ENCODE assay signal across 1 cellular context in genomic region chr6:43635387-43636311, GRCh38.
A peak's percentile ranks its signal among the peaks of the same experiment; 100 is the strongest.
TF ChIP-seq lines count a peak whose summit lies in the region.

Gene MAD2L1BP, plus strand, starts transcription at chr6:43635840. Its CDS starts 36 bp downstream, at chr6:43635876.

TF ChIP-seq in K562, 482 proteins besides CTCF, POLR2A, EP300 and RAD21 (continued from another document and continues in another):
- TF ChIP-seq HLTF (IDR thresholded peaks at IDR 0.05), result no peak; the same call in 1 of the 2 replicates
- no peak for TF ChIP-seq BRF1 (IDR thresholded peaks at IDR 0.05; ENCODE audit: borderline replicate concordance, extremely low read depth, insufficient read length)
- TF ChIP-seq SLC30A9 (CRISPR knock-in tag; IDR thresholded peaks at IDR 0.05), result no peak
- TF ChIP-seq HOXB6 (CRISPR knock-in tag; IDR thresholded peaks at IDR 0.05; ENCODE audit: borderline replicate concordance), result no peak
- TF ChIP-seq ZNF583 (CRISPR knock-in tag; IDR thresholded peaks at IDR 0.05), result peak; percentile 82
- no peak for TF ChIP-seq PTRF (tag; IDR thresholded peaks at IDR 0.05)
- TF ChIP-seq PTBP1 (IDR thresholded peaks at IDR 0.05; ENCODE audit: low read depth, low read length), result peak; percentile 86; the same call in 1 of the 2 replicates
- TF ChIP-seq FOXJ2 (tag; IDR thresholded peaks at IDR 0.05), result peak; percentile 44; the same call in 1 of the 2 replicates
- TF ChIP-seq CTBP1 (IDR thresholded peaks at IDR 0.05; ENCODE audit: borderline replicate concordance), result peak; percentile 82
- peak; percentile 65; the same call in 1 of the 2 replicates for TF ChIP-seq DNMT1 (IDR thresholded peaks at IDR 0.05)
- no peak for TF ChIP-seq ZNF445 (CRISPR knock-in tag; IDR thresholded peaks at IDR 0.05; ENCODE audit: low read depth)
- peak; percentile 72; the same call in 1 of the 2 replicates for TF ChIP-seq SMARCA4 (IDR thresholded peaks at IDR 0.05)
- TF ChIP-seq ZNF274 (IDR thresholded peaks at IDR 0.05; ENCODE audit: borderline replicate concordance, low read depth, low read length), result no peak
- TF ChIP-seq THAP7 (CRISPR knock-in tag; IDR thresholded peaks at IDR 0.05), result peak; percentile 57; the same call in 1 of the 2 replicates
- TF ChIP-seq SMAD4 (CRISPR knock-in tag; conservative IDR thresholded peaks at IDR 0.05), result peak; percentile 95
- TF ChIP-seq GTF3C2 (IDR thresholded peaks at IDR 0.05; ENCODE audit: borderline replicate concordance, extremely low read depth, insufficient read length), result no peak
- TF ChIP-seq GMEB1 (CRISPR knock-in tag; IDR thresholded peaks at IDR 0.05), result no peak; the same call in 1 of the 2 replicates
- TF ChIP-seq POLR2AphosphoS5 (IDR thresholded peaks at IDR 0.05; ENCODE audit: control insufficient read depth, insufficient read depth, low read depth, low read length), result peak; percentile 97
- no peak for TF ChIP-seq FOXJ3 (CRISPR knock-in tag; IDR thresholded peaks at IDR 0.05)
- TF ChIP-seq RUNX1 (IDR thresholded peaks at IDR 0.05; ENCODE audit: low read depth), result peak; percentile 44; the same call in 1 of the 2 replicates
- TF ChIP-seq DIDO1 (tag; IDR thresholded peaks at IDR 0.05; ENCODE audit: low read depth), result 0 out of 2 replicates have a peak, but pooled peaks have one; percentile 68
- no peak for TF ChIP-seq NCOA2 (IDR thresholded peaks at IDR 0.05; ENCODE audit: partially characterized antibody in 2 of 2)
- no peak for TF ChIP-seq CEBPG (CRISPR knock-in tag; IDR thresholded peaks at IDR 0.05)
- TF ChIP-seq CEBPG (tag; conservative IDR thresholded peaks at IDR 0.05 in 1 of 2, IDR thresholded peaks at IDR 0.05 in 1 of 2), result no peak
- TF ChIP-seq IRF1 (CRISPR knock-in tag; IDR thresholded peaks at IDR 0.05; ENCODE audit: borderline replicate concordance), result peak; percentile 79; the same call in 1 of the 2 replicates
- 0 out of 2 replicates have a peak, but pooled peaks have one; percentile 37 for TF ChIP-seq LCOR (CRISPR knock-in tag; IDR thresholded peaks at IDR 0.05)
- no peak for TF ChIP-seq ETS2 (tag; IDR thresholded peaks at IDR 0.05; ENCODE audit: borderline replicate concordance, poor library complexity, severe bottlenecking)
- TF ChIP-seq ZNF280A (IDR thresholded peaks at IDR 0.05; ENCODE audit: low read depth, partially characterized antibody), result no peak
- TF ChIP-seq ZNF785 (CRISPR knock-in tag; IDR thresholded peaks at IDR 0.05), result no peak
- no peak for TF ChIP-seq CHD7 (IDR thresholded peaks at IDR 0.05; ENCODE audit: low read depth, low read length)
- no peak for TF ChIP-seq NCOA6 (IDR thresholded peaks at IDR 0.05)
- no peak for TF ChIP-seq HNRNPL (IDR thresholded peaks at IDR 0.05; ENCODE audit: low read depth, low read length)
- no peak for TF ChIP-seq ZBTB26 (CRISPR knock-in tag; IDR thresholded peaks at IDR 0.05)
- no peak for TF ChIP-seq SIX5 (IDR thresholded peaks at IDR 0.05; ENCODE audit: borderline replicate concordance in 1 of 2, insufficient read depth in 1 of 2, low read depth in 1 of 2, low read length in 2 of 2)
- peak; percentile 87 for TF ChIP-seq PML (IDR thresholded peaks at IDR 0.05; ENCODE audit: low read length)
- no peak for TF ChIP-seq ZZZ3 (IDR thresholded peaks at IDR 0.05)
- peak; percentile 97 for TF ChIP-seq RB1 (IDR thresholded peaks at IDR 0.05; ENCODE audit: low read depth)
- TF ChIP-seq ZSCAN32 (CRISPR knock-in tag; IDR thresholded peaks at IDR 0.05), result no peak
